1 cellular context compared by ENCODE assay signal in the genomic region with DNA sequence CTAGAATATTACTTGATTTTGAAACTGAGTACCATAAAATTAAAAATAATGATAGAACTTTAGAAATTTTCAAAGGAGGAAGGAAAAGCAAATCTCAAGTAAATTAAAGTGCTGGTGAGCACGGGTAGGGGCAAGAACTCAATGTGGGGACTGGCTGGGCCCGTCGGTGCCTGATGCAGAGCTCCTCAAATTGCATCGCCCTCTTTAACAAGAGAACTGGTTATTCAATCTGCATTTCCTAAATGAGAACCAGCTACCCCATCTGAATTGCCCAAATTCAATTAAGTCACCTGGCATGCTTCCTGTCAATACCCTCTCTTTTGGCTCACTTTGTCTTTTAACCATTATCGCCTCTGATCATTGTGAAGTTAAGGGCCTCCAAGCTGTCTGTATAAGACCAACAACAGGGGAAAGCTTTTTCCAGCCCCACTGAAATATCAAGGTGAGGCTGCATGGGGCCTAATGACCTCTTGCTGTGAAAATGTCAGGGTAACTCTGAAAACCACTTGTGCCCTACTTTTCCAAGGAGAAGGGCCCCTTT.
TF ChIP-seq lines count a peak whose summit lies in the region.

No MANE protein-coding gene starts in this region.

TF ChIP-seq in GM23338, 12 proteins besides CTCF, POLR2A, EP300 and RAD21:
- TF ChIP-seq, protein P1, sequence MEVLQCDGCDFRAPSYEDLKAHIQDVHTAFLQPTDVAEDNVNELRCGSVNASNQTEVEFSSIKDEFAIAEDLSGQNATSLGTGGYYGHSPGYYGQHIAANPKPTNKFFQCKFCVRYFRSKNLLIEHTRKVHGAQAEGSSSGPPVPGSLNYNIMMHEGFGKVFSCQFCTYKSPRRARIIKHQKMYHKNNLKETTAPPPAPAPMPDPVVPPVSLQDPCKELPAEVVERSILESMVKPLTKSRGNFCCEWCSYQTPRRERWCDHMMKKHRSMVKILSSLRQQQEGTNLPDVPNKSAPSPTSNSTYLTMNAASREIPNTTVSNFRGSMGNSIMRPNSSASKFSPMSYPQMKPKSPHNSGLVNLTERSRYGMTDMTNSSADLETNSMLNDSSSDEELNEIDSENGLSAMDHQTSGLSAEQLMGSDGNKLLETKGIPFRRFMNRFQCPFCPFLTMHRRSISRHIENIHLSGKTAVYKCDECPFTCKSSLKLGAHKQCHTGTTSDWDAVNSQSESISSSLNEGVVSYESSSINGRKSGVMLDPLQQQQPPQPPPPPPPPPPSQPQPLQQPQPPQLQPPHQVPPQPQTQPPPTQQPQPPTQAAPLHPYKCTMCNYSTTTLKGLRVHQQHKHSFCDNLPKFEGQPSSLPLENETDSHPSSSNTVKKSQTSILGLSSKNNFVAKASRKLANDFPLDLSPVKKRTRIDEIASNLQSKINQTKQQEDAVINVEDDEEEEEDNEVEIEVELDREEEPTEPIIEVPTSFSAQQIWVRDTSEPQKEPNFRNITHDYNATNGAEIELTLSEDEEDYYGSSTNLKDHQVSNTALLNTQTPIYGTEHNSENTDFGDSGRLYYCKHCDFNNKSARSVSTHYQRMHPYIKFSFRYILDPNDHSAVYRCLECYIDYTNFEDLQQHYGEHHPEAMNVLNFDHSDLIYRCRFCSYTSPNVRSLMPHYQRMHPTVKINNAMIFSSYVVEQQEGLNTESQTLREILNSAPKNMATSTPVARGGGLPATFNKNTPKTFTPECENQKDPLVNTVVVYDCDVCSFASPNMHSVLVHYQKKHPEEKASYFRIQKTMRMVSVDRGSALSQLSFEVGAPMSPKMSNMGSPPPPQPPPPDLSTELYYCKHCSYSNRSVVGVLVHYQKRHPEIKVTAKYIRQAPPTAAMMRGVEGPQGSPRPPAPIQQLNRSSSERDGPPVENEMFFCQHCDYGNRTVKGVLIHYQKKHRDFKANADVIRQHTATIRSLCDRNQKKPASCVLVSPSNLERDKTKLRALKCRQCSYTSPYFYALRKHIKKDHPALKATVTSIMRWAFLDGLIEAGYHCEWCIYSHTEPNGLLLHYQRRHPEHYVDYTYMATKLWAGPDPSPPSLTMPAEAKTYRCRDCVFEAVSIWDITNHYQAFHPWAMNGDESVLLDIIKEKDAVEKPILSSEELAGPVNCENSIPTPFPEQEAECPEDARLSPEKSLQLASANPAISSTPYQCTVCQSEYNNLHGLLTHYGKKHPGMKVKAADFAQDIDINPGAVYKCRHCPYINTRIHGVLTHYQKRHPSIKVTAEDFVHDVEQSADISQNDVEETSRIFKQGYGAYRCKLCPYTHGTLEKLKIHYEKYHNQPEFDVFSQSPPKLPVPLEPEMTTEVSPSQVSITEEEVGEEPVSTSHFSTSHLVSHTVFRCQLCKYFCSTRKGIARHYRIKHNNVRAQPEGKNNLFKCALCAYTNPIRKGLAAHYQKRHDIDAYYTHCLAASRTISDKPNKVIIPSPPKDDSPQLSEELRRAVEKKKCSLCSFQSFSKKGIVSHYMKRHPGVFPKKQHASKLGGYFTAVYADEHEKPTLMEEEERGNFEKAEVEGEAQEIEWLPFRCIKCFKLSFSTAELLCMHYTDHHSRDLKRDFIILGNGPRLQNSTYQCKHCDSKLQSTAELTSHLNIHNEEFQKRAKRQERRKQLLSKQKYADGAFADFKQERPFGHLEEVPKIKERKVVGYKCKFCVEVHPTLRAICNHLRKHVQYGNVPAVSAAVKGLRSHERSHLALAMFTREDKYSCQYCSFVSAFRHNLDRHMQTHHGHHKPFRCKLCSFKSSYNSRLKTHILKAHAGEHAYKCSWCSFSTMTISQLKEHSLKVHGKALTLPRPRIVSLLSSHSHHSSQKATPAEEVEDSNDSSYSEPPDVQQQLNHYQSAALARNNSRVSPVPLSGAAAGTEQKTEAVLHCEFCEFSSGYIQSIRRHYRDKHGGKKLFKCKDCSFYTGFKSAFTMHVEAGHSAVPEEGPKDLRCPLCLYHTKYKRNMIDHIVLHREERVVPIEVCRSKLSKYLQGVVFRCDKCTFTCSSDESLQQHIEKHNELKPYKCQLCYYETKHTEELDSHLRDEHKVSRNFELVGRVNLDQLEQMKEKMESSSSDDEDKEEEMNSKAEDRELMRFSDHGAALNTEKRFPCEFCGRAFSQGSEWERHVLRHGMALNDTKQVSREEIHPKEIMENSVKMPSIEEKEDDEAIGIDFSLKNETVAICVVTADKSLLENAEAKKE (CRISPR knock-in tag; IDR thresholded peaks at IDR 0.05) = no peak
- 0 out of 2 replicates have a peak, but pooled peaks have one; percentile 5 for TF ChIP-seq NANOG (IDR thresholded peaks at IDR 0.05; ENCODE audit: borderline replicate concordance)
- no peak for TF ChIP-seq STAT1 (IDR thresholded peaks at IDR 0.05; ENCODE audit: unreplicated experiment)
- TF ChIP-seq JUNB (IDR thresholded peaks at IDR 0.05; ENCODE audit: unreplicated experiment) = no peak
- no peak for TF ChIP-seq POLR2AphosphoS5 (IDR thresholded peaks at IDR 0.05; ENCODE audit: low read depth)
- no peak for TF ChIP-seq CREB1 (CRISPR knock-in tag; IDR thresholded peaks at IDR 0.05; ENCODE audit: low read depth)
- no peak for TF ChIP-seq EZH2phosphoT487 (IDR thresholded peaks at IDR 0.05; ENCODE audit: unreplicated experiment)
- no peak for TF ChIP-seq ZNF114 (CRISPR knock-in tag; IDR thresholded peaks at IDR 0.05)
